In genomic region chr6:136719280-136720044, GRCh38 we compare ENCODE assay signal across 9 cellular contexts.
DNase-seq lines count a peak whose midpoint lies in the region; ATAC-seq lines count a peak whose summit lies in the region.
"Had no signal": no experiment of that assay in that cellular context is flagged by ENCODE, and none has a peak within 500 bp of the region (broad histone marks: within the 10 kb centered on the region; RNA-seq: fewer than 3 reads in every experiment).

No MANE protein-coding gene starts in this region.

- peak overlapping the region; percentile 46 for H3K27ac ChIP-seq in caudate nucleus (ENCODE audit: low read depth, low read length)

- ATAC-seq in GM19351 (IDR thresholded peaks at IDR 0.05; ENCODE audit: unreplicated experiment) (peak; percentile 44), HG03108 (IDR thresholded peaks at IDR 0.05; ENCODE audit: unreplicated experiment) (peak; percentile 32)

- DNase-seq in Ammon's horn (ENCODE audit: low spot score) (peak; percentile 76), caudate nucleus (lab: John Stamatoyannopoulos, UW) (peak in 5 of 61 donors; percentile 9 to 35 (median 13)), NCI-H1092 (lab: John Stamatoyannopoulos, UW) (no peak), activated gamma-delta T cell treated with Interleukin-2 at 50 U/mL for 16 hours (no peak), NCI-H69 (lab: John Stamatoyannopoulos, UW) (no peak), NCI-H510A (lab: John Stamatoyannopoulos, UW) (no peak)
- DNase-seq: DMS79 treated with DMSO at 0.1 percent for 48 hours had no signal
